Comparison of ENCODE assay signal across 10 cellular contexts in the genomic region with DNA sequence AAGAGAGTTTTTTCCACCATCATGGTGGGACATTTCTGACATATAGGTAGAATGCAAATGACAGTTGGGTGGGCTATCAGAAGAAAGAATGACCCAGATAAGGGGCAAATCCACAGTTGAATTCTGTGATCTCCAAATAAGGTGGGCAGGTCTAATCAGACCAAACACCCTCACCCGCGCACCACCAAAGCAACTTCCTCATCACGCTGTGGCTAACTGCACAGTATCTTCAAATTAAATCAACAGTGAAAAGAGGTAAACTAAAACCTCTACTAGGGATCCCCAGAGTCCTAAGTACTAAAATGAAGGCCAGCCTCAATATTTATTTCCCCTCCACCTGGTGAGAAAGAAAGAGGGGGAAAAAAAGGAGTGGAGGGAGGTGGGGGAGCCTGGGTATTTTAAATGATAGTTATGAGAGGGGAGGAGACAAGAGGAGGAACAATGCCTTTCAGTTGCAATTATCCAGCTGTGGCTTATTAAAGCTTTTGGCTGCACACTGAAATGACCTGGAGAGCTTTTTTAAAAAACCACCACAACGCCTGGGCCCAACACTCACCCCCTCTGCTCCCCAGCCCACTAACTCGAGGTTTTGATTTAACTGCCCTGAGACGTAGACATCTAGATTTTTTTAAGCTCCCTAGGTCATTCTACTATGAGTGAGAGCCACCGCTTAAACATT.
DNase-seq lines count a peak whose midpoint lies in the region; ATAC-seq and TF ChIP-seq lines count a peak whose summit lies in the region.
"Had no signal": no experiment of that assay in that cellular context is flagged by ENCODE, and none has a peak within 500 bp of the region (broad histone marks: within the 10 kb centered on the region; RNA-seq: fewer than 3 reads in every experiment).

No MANE protein-coding gene starts in this region.

- peaks cover 41 to 42% of the 10 kb centered on the region in 2 donors for H3K4me1 Mint-ChIP-seq in effector memory CD8-positive, alpha-beta T cell (ENCODE audit: low read depth in 2 of 2)

- H3K9ac ChIP-seq in BLaER1 treated with 17β-estradiol and CSF1 and Interleukin-3, amounts not matched to agents 10 nM and 100 nM = peak overlapping the region in 8 of 11 experiments; percentile 21 to 62 (median 50); a peak in 15 of 22 replicates
- H3K9ac ChIP-seq in SK-N-SH = no peak overlapping the region

- H3K9me2 ChIP-seq in SK-N-SH = no peaks in the 10 kb centered on the region

- no peaks in the 10 kb centered on the region for H3K9me3 ChIP-seq in BLaER1 treated with 17β-estradiol and CSF1 and Interleukin-3, amounts not matched to agents 10 nM and 100 nM (replicated peaks in 1 of 11)
- H3K9me3 ChIP-seq in SK-N-SH = no peaks in the 10 kb centered on the region
- H3K9me3 ChIP-seq: esophagus squamous epithelium, tibial nerve had no signal

- no peaks in the 10 kb centered on the region for H3K9me3 Mint-ChIP-seq in effector memory CD8-positive, alpha-beta T cell

- no peak overlapping the region for H3K4me3 Mint-ChIP-seq in effector memory CD8-positive, alpha-beta T cell

- no peak for TF ChIP-seq CTCF in SK-N-SH (IDR thresholded peaks at IDR 0.05)

- peak overlapping the region in 1 of 2 donors; percentile 7 for H3K27ac Mint-ChIP-seq in effector memory CD8-positive, alpha-beta T cell

- peak overlapping the region in 9 of 11 experiments; percentile 5 to 62 (median 48); a peak in 16 of 22 replicates for H3K27ac ChIP-seq in BLaER1 treated with 17β-estradiol and CSF1 and Interleukin-3, amounts not matched to agents 10 nM and 100 nM
- H3K27ac ChIP-seq in SK-N-SH (ENCODE audit: low read depth in 2 of 2, low read length in 1 of 2) = no peak overlapping the region

- H3K4me1 ChIP-seq in BLaER1 treated with 17β-estradiol and CSF1 and Interleukin-3, amounts not matched to agents 10 nM and 100 nM = peaks cover 54 to 100% (median 99%) of the 10 kb centered on the region in 10 experiments
- peaks cover 0 to 16% of the 10 kb centered on the region in 2 experiments; a peak in 2 of 4 replicates for H3K4me1 ChIP-seq in SK-N-SH (ENCODE audit: control insufficient read depth in 1 of 2, insufficient read depth in 2 of 2, low read depth in 1 of 2, low read length in 1 of 2)

- peaks cover 5% of the 10 kb centered on the region for H3K36me3 Mint-ChIP-seq in effector memory CD8-positive, alpha-beta T cell (ENCODE audit: insufficient read depth)

- peaks cover 0 to 63% (median 5%) of the 10 kb centered on the region in 11 experiments; a peak in 12 of 22 replicates for H3K36me3 ChIP-seq in BLaER1 treated with 17β-estradiol and CSF1 and Interleukin-3, amounts not matched to agents 10 nM and 100 nM
- no peaks in the 10 kb centered on the region for H3K36me3 ChIP-seq in SK-N-SH (replicated peaks in 1 of 2; ENCODE audit: control insufficient read depth in 1 of 2, insufficient read depth in 2 of 2, low read length in 1 of 2)
- H3K36me3 ChIP-seq: esophagus squamous epithelium, tibial nerve had no signal

- no peak for TF ChIP-seq RAD21 in SK-N-SH (IDR thresholded peaks at IDR 0.05; ENCODE audit: low read length)

- TF ChIP-seq EP300 in SK-N-SH (IDR thresholded peaks at IDR 0.05; ENCODE audit: borderline replicate concordance in 1 of 2, low read depth in 1 of 2, low read length in 1 of 2) = no peak

- H3F3A ChIP-seq in SK-N-SH (replicated peaks; ENCODE audit: insufficient read depth) = no peaks in the 10 kb centered on the region

- 85% methylated on average over 7 of the region's 7 CpGs for WGBS in SK-N-SH (ENCODE audit: low lambda C conversion rate)

- H3K4me3 ChIP-seq in BLaER1 treated with 17β-estradiol and CSF1 and Interleukin-3, amounts not matched to agents 10 nM and 100 nM = peak overlapping the region in 1 of 10 experiments; percentile 15; a peak in 1 of 20 replicates
- H3K4me3 ChIP-seq in SK-N-SH (ENCODE audit: low read depth in 2 of 2, low read length in 1 of 2) = no peak overlapping the region
- H3K4me3 ChIP-seq: esophagus squamous epithelium, tibial nerve had no signal

- no peak overlapping the region for H2AFZ ChIP-seq in SK-N-SH (ENCODE audit: low read depth)

- H3K27me3 Mint-ChIP-seq in effector memory CD8-positive, alpha-beta T cell = no peaks in the 10 kb centered on the region

- no peaks in the 10 kb centered on the region for H3K79me2 ChIP-seq in SK-N-SH (ENCODE audit: insufficient read depth)

- peaks cover 0 to 92% (median 27%) of the 10 kb centered on the region in 11 experiments; a peak in 13 of 22 replicates for H4K20me1 ChIP-seq in BLaER1 treated with 17β-estradiol and CSF1 and Interleukin-3, amounts not matched to agents 10 nM and 100 nM
- no peaks in the 10 kb centered on the region for H4K20me1 ChIP-seq in SK-N-SH (ENCODE audit: insufficient read depth)

- CTCF ChIA-PET in SK-N-SH (lab: Yijun Ruan, JAX) = interaction anchor here (1.5 to 1.6 kb wide), 2 partner anchors 32 to 163 kb away, joined by 3 to 5 read pairs; no protein-coding TSS in a partner anchor

- POLR2A ChIA-PET in SK-N-SH (lab: Yijun Ruan, JAX) = no interaction called here

- no peaks in the 10 kb centered on the region for H3K27me3 ChIP-seq in BLaER1 treated with 17β-estradiol and CSF1 and Interleukin-3, amounts not matched to agents 10 nM and 100 nM
- H3K27me3 ChIP-seq in SK-N-SH (ENCODE audit: insufficient read depth) = no peaks in the 10 kb centered on the region; the same call in 1 of the 2 replicates
- H3K27me3 ChIP-seq: esophagus squamous epithelium, tibial nerve had no signal

- peak; percentile 36 for DNase-seq in NCI-H2227 treated with DMSO at 0.1 percent for 48 hours (lab: John Stamatoyannopoulos, UW)
- DNase-seq in effector memory CD8-positive, alpha-beta T cell = peak in 1 of 3 experiments; percentile 6
- DNase-seq in SK-N-SH = no peak
- DNase-seq: esophagus squamous epithelium had no signal

- ATAC-seq in GM21423 (IDR thresholded peaks at IDR 0.05; ENCODE audit: unreplicated experiment) (peak; percentile 37), HG02610 (IDR thresholded peaks at IDR 0.05; ENCODE audit: unreplicated experiment) (no peak), HG03280 (IDR thresholded peaks at IDR 0.05; ENCODE audit: unreplicated experiment) (no peak), HG02852 (IDR thresholded peaks at IDR 0.05; ENCODE audit: unreplicated experiment) (no peak)
- peak; percentile 72 for ATAC-seq in effector memory CD8-positive, alpha-beta T cell (replicated peaks)

- peak overlapping the region; percentile 57 to 91 (median 82) for H3K4me2 ChIP-seq in BLaER1 treated with 17β-estradiol and CSF1 and Interleukin-3, amounts not matched to agents 10 nM and 100 nM
- no peak overlapping the region for H3K4me2 ChIP-seq in SK-N-SH

TF ChIP-seq in SK-N-SH, 30 proteins besides CTCF, POLR2A, EP300 and RAD21 (continues in another document):
- TF ChIP-seq GABPA (IDR thresholded peaks at IDR 0.05; ENCODE audit: low read depth) (no peak), GATA2 (CRISPR knock-in tag; IDR thresholded peaks at IDR 0.05) (no peak), TCF12 (IDR thresholded peaks at IDR 0.05) (no peak), FOXM1 (IDR thresholded peaks at IDR 0.05; ENCODE audit: low read depth) (no peak), NRF1 (IDR thresholded peaks at IDR 0.05; ENCODE audit: low read depth, low read length) (no peak), REST (IDR thresholded peaks at IDR 0.05; ENCODE audit: low read depth, low read length) (no peak), RCOR1 (IDR thresholded peaks at IDR 0.05; ENCODE audit: low read length) (no peak)
- TF ChIP-seq, protein P1, sequence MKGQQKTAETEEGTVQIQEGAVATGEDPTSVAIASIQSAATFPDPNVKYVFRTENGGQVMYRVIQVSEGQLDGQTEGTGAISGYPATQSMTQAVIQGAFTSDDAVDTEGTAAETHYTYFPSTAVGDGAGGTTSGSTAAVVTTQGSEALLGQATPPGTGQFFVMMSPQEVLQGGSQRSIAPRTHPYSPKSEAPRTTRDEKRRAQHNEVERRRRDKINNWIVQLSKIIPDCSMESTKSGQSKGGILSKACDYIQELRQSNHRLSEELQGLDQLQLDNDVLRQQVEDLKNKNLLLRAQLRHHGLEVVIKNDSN (IDR thresholded peaks at IDR 0.05; ENCODE audit: borderline replicate concordance, low read depth) = no peak
- TF ChIP-seq, protein P2, sequence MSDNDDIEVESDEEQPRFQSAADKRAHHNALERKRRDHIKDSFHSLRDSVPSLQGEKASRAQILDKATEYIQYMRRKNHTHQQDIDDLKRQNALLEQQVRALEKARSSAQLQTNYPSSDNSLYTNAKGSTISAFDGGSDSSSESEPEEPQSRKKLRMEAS (IDR thresholded peaks at IDR 0.05; ENCODE audit: low read depth) = no peak
- TF ChIP-seq, protein P3, sequence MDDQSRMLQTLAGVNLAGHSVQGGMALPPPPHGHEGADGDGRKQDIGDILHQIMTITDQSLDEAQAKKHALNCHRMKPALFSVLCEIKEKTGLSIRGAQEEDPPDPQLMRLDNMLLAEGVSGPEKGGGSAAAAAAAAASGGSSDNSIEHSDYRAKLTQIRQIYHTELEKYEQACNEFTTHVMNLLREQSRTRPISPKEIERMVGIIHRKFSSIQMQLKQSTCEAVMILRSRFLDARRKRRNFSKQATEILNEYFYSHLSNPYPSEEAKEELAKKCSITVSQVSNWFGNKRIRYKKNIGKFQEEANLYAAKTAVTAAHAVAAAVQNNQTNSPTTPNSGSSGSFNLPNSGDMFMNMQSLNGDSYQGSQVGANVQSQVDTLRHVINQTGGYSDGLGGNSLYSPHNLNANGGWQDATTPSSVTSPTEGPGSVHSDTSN (IDR thresholded peaks at IDR 0.05) = no peak

Comparison
In these comparisons a context has a peak if more than half of its experiments do, and no peak if none do; other contexts are left out.
1. H3K27ac ChIP-seq: peak in BLaER1 treated with 17β-estradiol and CSF1 and Interleukin-3, amounts not matched to agents 10 nM and 100 nM (9 of 11); none in SK-N-SH (0 of 2).
2. ATAC-seq: peak in GM21423 (single experiment) and effector memory CD8-positive, alpha-beta T cell (single experiment); none in HG02610 (single experiment), HG03280 (single experiment) and HG02852 (single experiment).